In the genomic region with DNA sequence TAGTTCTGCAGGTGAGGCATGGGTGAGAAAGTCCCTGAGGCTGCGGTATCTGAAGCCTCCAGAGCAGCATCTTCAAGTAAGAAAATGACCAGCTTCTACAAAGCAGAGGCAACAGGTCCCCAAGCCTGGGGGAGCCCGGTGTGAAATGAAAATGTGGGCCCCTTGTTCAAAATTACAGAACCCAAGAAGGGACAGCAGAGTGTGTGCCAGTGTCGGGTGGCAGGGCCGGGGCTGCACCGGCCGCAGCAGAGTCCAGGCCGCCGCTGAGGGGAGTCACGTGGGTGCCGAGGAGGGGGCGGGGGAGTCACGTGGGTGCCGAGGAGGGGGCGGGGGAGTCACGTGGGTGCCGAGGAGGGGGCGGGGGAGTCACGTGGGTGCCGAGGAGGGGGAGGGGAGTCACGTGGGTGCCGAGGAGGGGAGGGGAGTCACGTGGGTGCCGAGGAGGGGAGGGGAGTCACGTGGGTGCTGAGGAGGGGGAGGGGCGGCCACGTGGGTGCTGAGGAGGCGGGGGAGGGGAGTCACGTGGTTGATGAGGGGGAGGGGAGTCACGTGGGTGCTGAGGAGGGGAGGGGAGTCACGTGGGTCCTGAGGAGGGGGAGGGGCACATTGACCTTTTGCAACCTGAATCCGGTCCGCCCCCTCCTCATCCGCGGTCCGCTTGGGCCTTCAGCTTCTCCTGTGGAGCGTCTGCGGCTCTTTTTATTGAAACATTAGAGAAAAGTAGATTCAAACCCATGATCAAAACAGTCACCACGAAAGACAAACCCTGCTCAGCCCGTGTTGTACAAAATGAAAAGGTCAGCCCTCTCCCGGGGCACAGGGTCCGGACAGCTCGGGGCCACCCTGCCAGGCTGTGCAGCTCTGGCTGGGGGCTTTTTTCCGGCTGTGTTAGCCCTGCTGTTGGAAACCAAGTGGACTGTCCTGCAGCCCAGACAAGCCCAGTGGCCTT, we compare ENCODE assay signal across 8 cellular contexts. TPM values are rescaled to one million over a fixed set of nuclear protein-coding genes. Genes with fewer than 3 reads are reported as not detected.
DNase-seq lines count a peak whose midpoint lies in the region; ATAC-seq and TF ChIP-seq lines count a peak whose summit lies in the region.

No MANE protein-coding gene starts in this region.

- H3K4me2 ChIP-seq in skeletal muscle satellite cell (ENCODE audit: low read length), result peak overlapping the region; percentile 49

- TF ChIP-seq POLR2A in NB4 (IDR thresholded peaks at IDR 0.05; ENCODE audit: extremely low read depth, insufficient read length), result no peak

- H3K36me3 ChIP-seq in duodenal mucosa (ENCODE audit: control insufficient read depth in 1 of 2, insufficient read depth in 2 of 2, low read length in 2 of 2) (no peaks in the 10 kb centered on the region), skeletal muscle satellite cell (ENCODE audit: insufficient read depth, low read length) (no peaks in the 10 kb centered on the region)

- H3K9me3 ChIP-seq in duodenal mucosa (ENCODE audit: control insufficient read depth in 1 of 2, low read length in 2 of 2), result no peaks in the 10 kb centered on the region
- no peaks in the 10 kb centered on the region for H3K9me3 ChIP-seq in skeletal muscle satellite cell (replicated peaks; ENCODE audit: low read length)

- H3K27me3 ChIP-seq in duodenal mucosa (ENCODE audit: control insufficient read depth in 1 of 2, insufficient read depth in 2 of 2, low read length in 2 of 2) (no peaks in the 10 kb centered on the region), skeletal muscle satellite cell (ENCODE audit: control insufficient read depth, insufficient read depth, low read length) (peaks cover 23% of the 10 kb centered on the region)

- H3K4me3 ChIP-seq in NB4 (ENCODE audit: low read depth, low read length), result no peak overlapping the region
- H3K4me3 ChIP-seq in duodenal mucosa (ENCODE audit: low read depth in 1 of 2, low read length in 2 of 2), result peak overlapping the region in 1 of 2 donors; percentile 22
- no peak overlapping the region for H3K4me3 ChIP-seq in skeletal muscle satellite cell (ENCODE audit: low read length)

- H3K27ac ChIP-seq in duodenal mucosa (ENCODE audit: low read depth, low read length), result peak overlapping the region; percentile 26

- in situ Hi-C loops in GM13977 (cut with MboI; ENCODE audit: low pct_unique_long_range_greater_than_20kb, low sequenced_read_pairs, unreplicated experiment), result no loop called here

- H3K9ac ChIP-seq in duodenal mucosa (ENCODE audit: low read depth in 1 of 2, low read length in 2 of 2) (no peak overlapping the region), skeletal muscle satellite cell (ENCODE audit: low read depth, low read length) (no peak overlapping the region)

- H3K4me1 ChIP-seq in duodenal mucosa (ENCODE audit: control insufficient read depth in 1 of 2, insufficient read depth in 2 of 2, low read length in 2 of 2) (no peaks in the 10 kb centered on the region), skeletal muscle satellite cell (ENCODE audit: control insufficient read depth, insufficient read depth, low read length) (no peaks in the 10 kb centered on the region)

- TF ChIP-seq CTCF in GM13977 (IDR thresholded peaks at IDR 0.05; ENCODE audit: extremely low read depth, insufficient read depth, missing control alignments) (no peak), NB4 (IDR thresholded peaks at IDR 0.05; ENCODE audit: low read depth, low read length) (no peak)

- peak; percentile 72 for ATAC-seq in SK-N-SH treated with all-trans-retinoic acid at 6 μM for 48 hours

- DNase-seq in GM13977 (ENCODE audit: low spot score) (peak; percentile 55), NB4 (ENCODE audit: low read depth) (peak; percentile 87), AG08396 (ENCODE audit: low spot score) (no peak)
- DNase-seq in NK-92 treated with Interleukin-12 subunit alpha and Interleukin-12 subunit beta, amount 100 ng/mL, for 24 hours (lab: John Stamatoyannopoulos, UW), result no peak
- no peak for DNase-seq in stimulated activated CD4-positive, alpha-beta T cell treated with anti-CD3 and anti-CD28 coated beads, Interleukin-1b, Interleukin-23, amount 100 ng/mL, for 48 hours

TF ChIP-seq in SK-N-SH treated with all-trans-retinoic acid at 6 μM for 48 hours, 23 proteins besides CTCF, POLR2A, EP300 and RAD21 (continues in another document):
- TF ChIP-seq ISL1 (CRISPR knock-in tag; IDR thresholded peaks at IDR 0.05) (no peak), ZNF8 (CRISPR knock-in tag; IDR thresholded peaks at IDR 0.05) (peak; percentile 53; the same call in 1 of the 2 replicates), ZFP30 (CRISPR knock-in tag; IDR thresholded peaks at IDR 0.05) (no peak), OSR1 (CRISPR knock-in tag; IDR thresholded peaks at IDR 0.05) (no peak), ZFP3 (CRISPR knock-in tag; IDR thresholded peaks at IDR 0.05) (peak; percentile 99), ZC3H10 (CRISPR knock-in tag; IDR thresholded peaks at IDR 0.05) (no peak), PPARA (CRISPR knock-in tag; IDR thresholded peaks at IDR 0.05; ENCODE audit: borderline replicate concordance) (no peak), RARB (CRISPR knock-in tag; IDR thresholded peaks at IDR 0.05) (no peak), SNAI2 (CRISPR knock-in tag; IDR thresholded peaks at IDR 0.05) (peak; percentile 82; the same call in 1 of the 2 replicates)
- TF ChIP-seq, protein P1, sequence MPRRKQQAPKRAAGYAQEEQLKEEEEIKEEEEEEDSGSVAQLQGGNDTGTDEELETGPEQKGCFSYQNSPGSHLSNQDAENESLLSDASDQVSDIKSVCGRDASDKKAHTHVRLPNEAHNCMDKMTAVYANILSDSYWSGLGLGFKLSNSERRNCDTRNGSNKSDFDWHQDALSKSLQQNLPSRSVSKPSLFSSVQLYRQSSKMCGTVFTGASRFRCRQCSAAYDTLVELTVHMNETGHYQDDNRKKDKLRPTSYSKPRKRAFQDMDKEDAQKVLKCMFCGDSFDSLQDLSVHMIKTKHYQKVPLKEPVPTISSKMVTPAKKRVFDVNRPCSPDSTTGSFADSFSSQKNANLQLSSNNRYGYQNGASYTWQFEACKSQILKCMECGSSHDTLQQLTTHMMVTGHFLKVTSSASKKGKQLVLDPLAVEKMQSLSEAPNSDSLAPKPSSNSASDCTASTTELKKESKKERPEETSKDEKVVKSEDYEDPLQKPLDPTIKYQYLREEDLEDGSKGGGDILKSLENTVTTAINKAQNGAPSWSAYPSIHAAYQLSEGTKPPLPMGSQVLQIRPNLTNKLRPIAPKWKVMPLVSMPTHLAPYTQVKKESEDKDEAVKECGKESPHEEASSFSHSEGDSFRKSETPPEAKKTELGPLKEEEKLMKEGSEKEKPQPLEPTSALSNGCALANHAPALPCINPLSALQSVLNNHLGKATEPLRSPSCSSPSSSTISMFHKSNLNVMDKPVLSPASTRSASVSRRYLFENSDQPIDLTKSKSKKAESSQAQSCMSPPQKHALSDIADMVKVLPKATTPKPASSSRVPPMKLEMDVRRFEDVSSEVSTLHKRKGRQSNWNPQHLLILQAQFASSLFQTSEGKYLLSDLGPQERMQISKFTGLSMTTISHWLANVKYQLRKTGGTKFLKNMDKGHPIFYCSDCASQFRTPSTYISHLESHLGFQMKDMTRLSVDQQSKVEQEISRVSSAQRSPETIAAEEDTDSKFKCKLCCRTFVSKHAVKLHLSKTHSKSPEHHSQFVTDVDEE (CRISPR knock-in tag; IDR thresholded peaks at IDR 0.05), result peak; percentile 16; the same call in 1 of the 2 replicates
- TF ChIP-seq, protein P2, sequence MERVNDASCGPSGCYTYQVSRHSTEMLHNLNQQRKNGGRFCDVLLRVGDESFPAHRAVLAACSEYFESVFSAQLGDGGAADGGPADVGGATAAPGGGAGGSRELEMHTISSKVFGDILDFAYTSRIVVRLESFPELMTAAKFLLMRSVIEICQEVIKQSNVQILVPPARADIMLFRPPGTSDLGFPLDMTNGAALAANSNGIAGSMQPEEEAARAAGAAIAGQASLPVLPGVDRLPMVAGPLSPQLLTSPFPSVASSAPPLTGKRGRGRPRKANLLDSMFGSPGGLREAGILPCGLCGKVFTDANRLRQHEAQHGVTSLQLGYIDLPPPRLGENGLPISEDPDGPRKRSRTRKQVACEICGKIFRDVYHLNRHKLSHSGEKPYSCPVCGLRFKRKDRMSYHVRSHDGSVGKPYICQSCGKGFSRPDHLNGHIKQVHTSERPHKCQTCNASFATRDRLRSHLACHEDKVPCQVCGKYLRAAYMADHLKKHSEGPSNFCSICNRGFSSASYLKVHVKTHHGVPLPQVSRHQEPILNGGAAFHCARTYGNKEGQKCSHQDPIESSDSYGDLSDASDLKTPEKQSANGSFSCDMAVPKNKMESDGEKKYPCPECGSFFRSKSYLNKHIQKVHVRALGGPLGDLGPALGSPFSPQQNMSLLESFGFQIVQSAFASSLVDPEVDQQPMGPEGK (CRISPR knock-in tag; IDR thresholded peaks at IDR 0.05; ENCODE audit: borderline replicate concordance), result 0 out of 2 replicates have a peak, but pooled peaks have one; percentile 29
- TF ChIP-seq, protein P3, sequence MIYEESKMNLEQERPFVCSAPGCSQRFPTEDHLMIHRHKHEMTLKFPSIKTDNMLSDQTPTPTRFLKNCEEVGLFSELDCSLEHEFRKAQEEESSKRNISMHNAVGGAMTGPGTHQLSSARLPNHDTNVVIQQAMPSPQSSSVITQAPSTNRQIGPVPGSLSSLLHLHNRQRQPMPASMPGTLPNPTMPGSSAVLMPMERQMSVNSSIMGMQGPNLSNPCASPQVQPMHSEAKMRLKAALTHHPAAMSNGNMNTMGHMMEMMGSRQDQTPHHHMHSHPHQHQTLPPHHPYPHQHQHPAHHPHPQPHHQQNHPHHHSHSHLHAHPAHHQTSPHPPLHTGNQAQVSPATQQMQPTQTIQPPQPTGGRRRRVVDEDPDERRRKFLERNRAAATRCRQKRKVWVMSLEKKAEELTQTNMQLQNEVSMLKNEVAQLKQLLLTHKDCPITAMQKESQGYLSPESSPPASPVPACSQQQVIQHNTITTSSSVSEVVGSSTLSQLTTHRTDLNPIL (CRISPR knock-in tag; IDR thresholded peaks at IDR 0.05; ENCODE audit: low read depth), result 0 out of 2 replicates have a peak, but pooled peaks have one; percentile 42

RNA-seq across cellular contexts. Expression of a gene that starts 10.4 kb away (rescaled TPM):
- total RNA-seq in skeletal muscle satellite cell (2012; rRNA removed), result not detected in 2 replicates

RNA-seq across cellular contexts. Expression of a gene that starts 30.2 kb away (rescaled TPM):
- 1,975 and 2,588 TPM in 2 replicates for total RNA-seq in skeletal muscle satellite cell (2012; rRNA removed)

RNA-seq across cellular contexts. Expression of a gene that starts 47.2 kb away (rescaled TPM):
- 35.8 and 46.1 TPM in 2 replicates for total RNA-seq in skeletal muscle satellite cell (2012; rRNA removed)

RNA-seq across cellular contexts. Expression of a gene that starts 52.7 kb away (rescaled TPM):
- total RNA-seq in skeletal muscle satellite cell (2012; rRNA removed), result not detected in 2 replicates

Comparison
In these comparisons a context has a peak if more than half of its experiments do, and no peak if none do; other contexts are left out.
1. DNase-seq: peak in GM13977 (single experiment) and NB4 (single experiment); none in NK-92 treated with Interleukin-12 subunit alpha and Interleukin-12 subunit beta, amount 100 ng/mL, for 24 hours (single experiment), AG08396 (single experiment) and stimulated activated CD4-positive, alpha-beta T cell treated with anti-CD3 and anti-CD28 coated beads, Interleukin-1b, Interleukin-23, amount 100 ng/mL, for 48 hours (single experiment).